In genomic region chr1:150320667-150320978, GRCh38 we compare ENCODE assay signal across 8 cellular contexts. TPM values are rescaled to one million over a fixed set of nuclear protein-coding genes. Genes with fewer than 3 reads are reported as not detected.
A peak's percentile ranks its signal among the peaks of the same experiment; 100 is the strongest.
DNase-seq lines count a peak whose midpoint lies in the region; ATAC-seq, FAIRE-seq and TF ChIP-seq lines count a peak whose summit lies in the region.

No MANE protein-coding gene starts in this region.

- intact Hi-C loops in HepG2 (cut with micrococcal nuclease; ENCODE audit: unreplicated experiment) = loop anchor here (10.0 kb wide), 1 partner anchor 84 kb away; no protein-coding TSS in a partner anchor
- intact Hi-C loops in testis (cut with DNase I; ENCODE audit: low total_unique reads) = no loop called here

- no peak for FAIRE-seq in HepG2 (lab: Jason Lieb, UNC)

- no peak overlapping the region for H2AFZ ChIP-seq in HepG2 (ENCODE audit: low read length)

- BruUV-seq in HepG2 (replicated peaks; lab: Mats Ljungman, UMichigan) = no TSS peak

- peaks cover 22% of the 10 kb centered on the region for H3K36me3 Mint-ChIP-seq in activated CD4-positive, alpha-beta T cell treated with anti-CD3 and anti-CD28 coated beads, Interleukin-2, amount 10 ng/mL, durations not matched to agents 7 days and 5 days (ENCODE audit: low read depth)
- H3K36me3 Mint-ChIP-seq in activated naive CD8-positive, alpha-beta T cell treated with anti-CD3 and anti-CD28 coated beads for 36 hours = peaks cover 13% of the 10 kb centered on the region

- no peak for DNase-seq in activated CD4-positive, alpha-beta T cell treated with anti-CD3 and anti-CD28 coated beads, Interleukin-2, amount 10 ng/mL, durations not matched to agents 7 days and 5 days
- no peak for DNase-seq in activated CD4-positive, alpha-beta T cell treated with anti-CD3 and anti-CD28 coated beads for 48 hours
- DNase-seq in activated naive CD8-positive, alpha-beta T cell treated with anti-CD3 and anti-CD28 coated beads for 36 hours = no peak
- no peak for DNase-seq in HepG2 (ENCODE audit: low spot score)
- no peak for DNase-seq in testis
- no peak for DNase-seq in medulla oblongata (ENCODE audit: extremely low spot score)
- no peak for DNase-seq in GM10248 (ENCODE audit: extremely low spot score)
- DNase-seq in stimulated activated CD4-positive, alpha-beta T cell treated with anti-CD3 and anti-CD28 coated beads, Interleukin-15, amount 100 ng/mL, for 24 hours = no peak

- H3K27me3 ChIP-seq in HepG2 (ENCODE audit: control insufficient read depth in 1 of 2, insufficient read depth in 2 of 2, low read length in 2 of 2) (no peaks in the 10 kb centered on the region; a peak in 1 of 5 replicates), testis (no peaks in the 10 kb centered on the region)

- TF ChIP-seq RAD21 in HepG2 (CRISPR knock-in tag; IDR thresholded peaks at IDR 0.05) = no peak

- CTCF ChIA-PET in activated CD4-positive, alpha-beta T cell treated with anti-CD3 and anti-CD28 coated beads, Interleukin-2, amount 10 ng/mL, durations not matched to agents 7 days and 5 days (lab: Charles Lee) = interaction anchor here (0.5 to 1.7 kb wide), 3 partner anchors 25 to 790 kb away, joined by 3 to 4 read pairs (median 4); no protein-coding TSS in a partner anchor
- CTCF ChIA-PET in HepG2 (lab: Yijun Ruan, JAX; ENCODE audit: low intra/inter-chr PET ratio, low total read pairs) = no interaction called here
- CTCF ChIA-PET in GM10248 (lab: Yijun Ruan, JAX) = no interaction called here

- H3K9ac ChIP-seq in HepG2 (ENCODE audit: insufficient read depth, low read depth, low read length) = peak overlapping the region; percentile 93

- ATAC-seq in HepG2 = no peak

- no peaks in the 10 kb centered on the region for H3K9me3 Mint-ChIP-seq in activated CD4-positive, alpha-beta T cell treated with anti-CD3 and anti-CD28 coated beads, Interleukin-2, amount 10 ng/mL, durations not matched to agents 7 days and 5 days
- H3K9me3 Mint-ChIP-seq in activated naive CD8-positive, alpha-beta T cell treated with anti-CD3 and anti-CD28 coated beads for 36 hours = no peaks in the 10 kb centered on the region

- TF ChIP-seq POLR2A in HepG2 (IDR thresholded peaks at IDR 0.05; ENCODE audit: insufficient read depth in 1 of 2, low read depth in 2 of 2, low read length in 2 of 2) = no peak
- no peak for TF ChIP-seq POLR2A in testis (IDR thresholded peaks at IDR 0.05)

- peaks cover 32% of the 10 kb centered on the region for H3K79me2 ChIP-seq in HepG2 (ENCODE audit: insufficient read depth, low read length)

- WGBS in HepG2 (ENCODE audit: low lambda C conversion rate) = 89% methylated on average over 8 of the region's 8 CpGs
- WGBS in testis, 2 donors = 46 to 70% methylated on average over 8 of the region's 8 CpGs

- peaks cover 7 to 10% of the 10 kb centered on the region in 2 experiments; a peak in 4 of 5 replicates for H3K36me3 ChIP-seq in HepG2 (replicated peaks in 1 of 2; ENCODE audit: control insufficient read depth in 1 of 2, insufficient read depth in 2 of 2, low read length in 2 of 2)
- H3K36me3 ChIP-seq in testis (ENCODE audit: low read depth, missing control alignments) = no peaks in the 10 kb centered on the region

- POLR2A ChIA-PET in activated CD4-positive, alpha-beta T cell treated with anti-CD3 and anti-CD28 coated beads, Interleukin-2, amount 10 ng/mL, durations not matched to agents 7 days and 5 days (lab: Charles Lee) = no interaction called here
- POLR2A ChIA-PET in HepG2 (lab: Yijun Ruan, JAX) = interaction anchor here (1.0 to 3.0 kb wide), 6 partner anchors 8 to 64 kb away, joined by 3 to 25 read pairs (median 9); partner anchors contain the start of genes APH1A, CA14 and RPRD2
- POLR2A ChIA-PET in GM10248 (lab: Yijun Ruan, JAX) = no interaction called here

- H3K27me3 Mint-ChIP-seq in activated CD4-positive, alpha-beta T cell treated with anti-CD3 and anti-CD28 coated beads, Interleukin-2, amount 10 ng/mL, durations not matched to agents 7 days and 5 days = no peaks in the 10 kb centered on the region
- no peaks in the 10 kb centered on the region for H3K27me3 Mint-ChIP-seq in activated naive CD8-positive, alpha-beta T cell treated with anti-CD3 and anti-CD28 coated beads for 36 hours

- peak overlapping the region; percentile 96 for H3K27ac Mint-ChIP-seq in activated CD4-positive, alpha-beta T cell treated with anti-CD3 and anti-CD28 coated beads, Interleukin-2, amount 10 ng/mL, durations not matched to agents 7 days and 5 days
- H3K27ac Mint-ChIP-seq in activated naive CD8-positive, alpha-beta T cell treated with anti-CD3 and anti-CD28 coated beads for 36 hours = peak overlapping the region; percentile 100

- no peaks in the 10 kb centered on the region for H3K9me3 ChIP-seq in HepG2 (ENCODE audit: low read length)
- H3K9me3 ChIP-seq in testis = no peaks in the 10 kb centered on the region

- no peak for TF ChIP-seq CTCF in HepG2 (CRISPR knock-in tag; IDR thresholded peaks at IDR 0.05)
- no peak for TF ChIP-seq CTCF in testis (IDR thresholded peaks at IDR 0.05)
- TF ChIP-seq CTCF in GM10248 (IDR thresholded peaks at IDR 0.05; ENCODE audit: control extremely low read depth, extremely low read depth, low read depth, missing control alignments) = no peak

- peaks cover 28% of the 10 kb centered on the region for H3K4me1 Mint-ChIP-seq in activated CD4-positive, alpha-beta T cell treated with anti-CD3 and anti-CD28 coated beads, Interleukin-2, amount 10 ng/mL, durations not matched to agents 7 days and 5 days
- peaks cover 25% of the 10 kb centered on the region for H3K4me1 Mint-ChIP-seq in activated naive CD8-positive, alpha-beta T cell treated with anti-CD3 and anti-CD28 coated beads for 36 hours

- H3K27ac ChIP-seq in HepG2 (ENCODE audit: extremely low read length, insufficient read depth, low read length) (peak overlapping the region; percentile 84), testis (peak overlapping the region; percentile 80 to 91)

- TF ChIP-seq EP300 in HepG2 (IDR thresholded peaks at IDR 0.05; ENCODE audit: low read depth in 2 of 2, low read length in 2 of 2) (no peak), HepG2 (CRISPR knock-in tag; IDR thresholded peaks at IDR 0.05; ENCODE audit: borderline replicate concordance) (no peak)

- no peaks in the 10 kb centered on the region for H4K20me1 ChIP-seq in HepG2 (ENCODE audit: insufficient read depth, low read length)

- peaks cover 20% of the 10 kb centered on the region for H3K4me1 ChIP-seq in HepG2 (ENCODE audit: insufficient read depth, low read length)
- peaks cover 7% of the 10 kb centered on the region for H3K4me1 ChIP-seq in testis

- peak overlapping the region; percentile 61 for H3K4me2 ChIP-seq in HepG2 (ENCODE audit: low read depth, low read length)

- in situ Hi-C loops in HepG2 (cut with HindIII; ENCODE audit: extremely low pct_ligation_motif_present, low pct_unique_long_range_greater_than_20kb) = no loop called here

- H3K4me3 ChIP-seq in HepG2 (replicated peaks in 1 of 3; ENCODE audit: insufficient read depth in 1 of 3, low read depth in 2 of 3, low read length in 3 of 3) (peak overlapping the region; percentile 83 to 92 (median 85); a peak in 4 of 6 replicates), testis (peak overlapping the region; percentile 95 to 98)

- peak overlapping the region; percentile 96 for H3K4me3 Mint-ChIP-seq in activated CD4-positive, alpha-beta T cell treated with anti-CD3 and anti-CD28 coated beads, Interleukin-2, amount 10 ng/mL, durations not matched to agents 7 days and 5 days
- peak overlapping the region; percentile 100 for H3K4me3 Mint-ChIP-seq in activated naive CD8-positive, alpha-beta T cell treated with anti-CD3 and anti-CD28 coated beads for 36 hours

RNA-seq across cellular contexts. Expression of gene PRPF3, which starts 0.7 kb away (rescaled TPM):
- total RNA-seq in activated CD4-positive, alpha-beta T cell treated with anti-CD3 and anti-CD28 coated beads, Interleukin-2, amount 10 ng/mL, durations not matched to agents 7 days and 5 days = 10 to 100 TPM; 83.2 to 87.7 TPM
- 10 to 100 TPM; 67.8 to 71.5 TPM for total RNA-seq in activated naive CD8-positive, alpha-beta T cell treated with anti-CD3 and anti-CD28 coated beads for 36 hours
- total RNA-seq in HepG2 (2016; rRNA removed; fragmentation: Illumina TruSeq; extraction: Trizol) = 34.2 and 45.9 TPM in 2 replicates
- 11.3 and 14.3 TPM in 2 replicates for total RNA-seq in HepG2 (2016; cell fraction: cytosol; rRNA removed; fragmentation: Illumina TruSeq; extraction: Trizol; ENCODE audit: low read depth)
- 32.2 and 43.7 TPM in 2 replicates for total RNA-seq in HepG2 (2016; cell fraction: insoluble cytoplasmic fraction; rRNA removed; fragmentation: Illumina TruSeq; extraction: Trizol)
- total RNA-seq in HepG2 (2016; cell fraction: membrane; rRNA removed; fragmentation: Illumina TruSeq; extraction: Trizol) = 18.1 and 19.5 TPM in 2 replicates
- total RNA-seq in HepG2 (2016; cell fraction: nucleus; rRNA removed; fragmentation: Illumina TruSeq; extraction: Trizol) = 55.9 and 61.0 TPM in 2 replicates
- polyA plus RNA-seq in HepG2 (2011; rRNA removed) = 20.1 and 23.0 TPM in 2 replicates
- polyA plus RNA-seq in HepG2 (2011; cell fraction: cytosol; rRNA removed) = 8.6 and 10.4 TPM in 2 replicates
- 46.3 and 59.7 TPM in 2 replicates for polyA plus RNA-seq in HepG2 (2011; cell fraction: nucleus; rRNA removed)
- polyA plus RNA-seq in HepG2 (2012) = 24.5 and 33.4 TPM in 2 replicates
- 6.5 TPM in 2 replicates for polyA plus RNA-seq in HepG2 (2016; cell fraction: cytosol; fragmentation: Illumina TruSeq; extraction: Trizol; ENCODE audit: low read depth)
- polyA plus RNA-seq in HepG2 (2016; cell fraction: insoluble cytoplasmic fraction; fragmentation: Illumina TruSeq; extraction: Trizol; ENCODE audit: low read depth) = 27.7 and 29.0 TPM in 2 replicates
- 8.1 and 8.9 TPM in 2 replicates for polyA plus RNA-seq in HepG2 (2016; cell fraction: membrane; fragmentation: Illumina TruSeq; extraction: Trizol; ENCODE audit: low read depth)
- 89.8 and 101 TPM in 2 replicates for polyA plus RNA-seq in HepG2 (2016; cell fraction: nucleus; fragmentation: Illumina TruSeq; extraction: Trizol; ENCODE audit: insufficient read depth, low read depth)
- 19.2 and 49.0 TPM in 2 replicates for polyA minus RNA-seq in HepG2 (2011; rRNA and poly(A)+ RNA removed; ENCODE audit: low replicate concordance)
- polyA minus RNA-seq in HepG2 (2011; cell fraction: cytosol; rRNA and poly(A)+ RNA removed) = 8.1 and 9.0 TPM in 2 replicates
- 58.8 and 75.6 TPM in 2 replicates for polyA minus RNA-seq in HepG2 (2011; cell fraction: nucleus; rRNA and poly(A)+ RNA removed)
- 100 to 1,000 TPM in 1 of 2 donors, 10 to 100 TPM in 1; 77.9 to 101 TPM for total RNA-seq in testis
- 59.2 TPM for polyA plus RNA-seq in testis (ENCODE audit: insufficient read depth, low read depth, low replicate concordance)

RNA-seq across cellular contexts. Expression of gene MRPS21, which starts 27.0 kb away (rescaled TPM):
- 10 to 100 TPM; 69.6 to 72.9 TPM for total RNA-seq in activated CD4-positive, alpha-beta T cell treated with anti-CD3 and anti-CD28 coated beads, Interleukin-2, amount 10 ng/mL, durations not matched to agents 7 days and 5 days
- 10 to 100 TPM; 93.0 to 93.4 TPM for total RNA-seq in activated naive CD8-positive, alpha-beta T cell treated with anti-CD3 and anti-CD28 coated beads for 36 hours
- 64.2 and 77.5 TPM in 2 replicates for total RNA-seq in HepG2 (2016; rRNA removed; fragmentation: Illumina TruSeq; extraction: Trizol)
- 40.5 and 42.6 TPM in 2 replicates for total RNA-seq in HepG2 (2016; cell fraction: cytosol; rRNA removed; fragmentation: Illumina TruSeq; extraction: Trizol; ENCODE audit: low read depth)
- 62.6 and 85.6 TPM in 2 replicates for total RNA-seq in HepG2 (2016; cell fraction: insoluble cytoplasmic fraction; rRNA removed; fragmentation: Illumina TruSeq; extraction: Trizol)
- 30.6 and 38.4 TPM in 2 replicates for total RNA-seq in HepG2 (2016; cell fraction: membrane; rRNA removed; fragmentation: Illumina TruSeq; extraction: Trizol)
- 36.8 and 44.4 TPM in 2 replicates for total RNA-seq in HepG2 (2016; cell fraction: nucleus; rRNA removed; fragmentation: Illumina TruSeq; extraction: Trizol)
- polyA plus RNA-seq in HepG2 (2011; rRNA removed) = 51.6 and 59.4 TPM in 2 replicates
- 36.0 and 48.0 TPM in 2 replicates for polyA plus RNA-seq in HepG2 (2011; cell fraction: cytosol; rRNA removed)
- polyA plus RNA-seq in HepG2 (2011; cell fraction: nucleus; rRNA removed) = 69.3 and 69.6 TPM in 2 replicates
- polyA plus RNA-seq in HepG2 (2012) = 32.8 and 49.3 TPM in 2 replicates
- 35.9 and 42.1 TPM in 2 replicates for polyA plus RNA-seq in HepG2 (2016; cell fraction: cytosol; fragmentation: Illumina TruSeq; extraction: Trizol; ENCODE audit: low read depth)
- polyA plus RNA-seq in HepG2 (2016; cell fraction: insoluble cytoplasmic fraction; fragmentation: Illumina TruSeq; extraction: Trizol; ENCODE audit: low read depth) = 91.5 and 106 TPM in 2 replicates
- 33.5 and 39.5 TPM in 2 replicates for polyA plus RNA-seq in HepG2 (2016; cell fraction: membrane; fragmentation: Illumina TruSeq; extraction: Trizol; ENCODE audit: low read depth)
- 72.6 and 80.6 TPM in 2 replicates for polyA plus RNA-seq in HepG2 (2016; cell fraction: nucleus; fragmentation: Illumina TruSeq; extraction: Trizol; ENCODE audit: insufficient read depth, low read depth)
- polyA minus RNA-seq in HepG2 (2011; rRNA and poly(A)+ RNA removed; ENCODE audit: low replicate concordance) = 18.9 and 44.4 TPM in 2 replicates
- 11.5 and 13.8 TPM in 2 replicates for polyA minus RNA-seq in HepG2 (2011; cell fraction: cytosol; rRNA and poly(A)+ RNA removed)
- polyA minus RNA-seq in HepG2 (2011; cell fraction: nucleus; rRNA and poly(A)+ RNA removed) = 17.5 and 22.9 TPM in 2 replicates
- 10 to 100 TPM; 43.5 to 45.8 TPM for total RNA-seq in testis
- 72.2 TPM for polyA plus RNA-seq in testis (ENCODE audit: insufficient read depth, low read depth, low replicate concordance)

RNA-seq across cellular contexts. Expression of gene CIART, which starts 38.3 kb away (rescaled TPM):
- 1 to 10 TPM; 1.7 to 2.1 TPM for total RNA-seq in activated CD4-positive, alpha-beta T cell treated with anti-CD3 and anti-CD28 coated beads, Interleukin-2, amount 10 ng/mL, durations not matched to agents 7 days and 5 days
- total RNA-seq in activated naive CD8-positive, alpha-beta T cell treated with anti-CD3 and anti-CD28 coated beads for 36 hours = 1 to 10 TPM; 4.9 to 5.2 TPM
- not detected in 2 replicates for total RNA-seq in HepG2 (2016; rRNA removed; fragmentation: Illumina TruSeq; extraction: Trizol)
- not detected in 2 replicates for total RNA-seq in HepG2 (2016; cell fraction: cytosol; rRNA removed; fragmentation: Illumina TruSeq; extraction: Trizol; ENCODE audit: low read depth)
- total RNA-seq in HepG2 (2016; cell fraction: insoluble cytoplasmic fraction; rRNA removed; fragmentation: Illumina TruSeq; extraction: Trizol) = 0.09 TPM in 1 of 2 replicates, not detected in the other
- not detected in 2 replicates for total RNA-seq in HepG2 (2016; cell fraction: membrane; rRNA removed; fragmentation: Illumina TruSeq; extraction: Trizol)
- not detected in 2 replicates for total RNA-seq in HepG2 (2016; cell fraction: nucleus; rRNA removed; fragmentation: Illumina TruSeq; extraction: Trizol)
- 0.48 and 0.58 TPM in 2 replicates for polyA plus RNA-seq in HepG2 (2011; rRNA removed)
- polyA plus RNA-seq in HepG2 (2011; cell fraction: cytosol; rRNA removed) = 0.12 and 0.26 TPM in 2 replicates
- 1.6 and 2.1 TPM in 2 replicates for polyA plus RNA-seq in HepG2 (2011; cell fraction: nucleus; rRNA removed)
- 0.39 and 0.40 TPM in 2 replicates for polyA plus RNA-seq in HepG2 (2012)
- polyA plus RNA-seq in HepG2 (2016; cell fraction: cytosol; fragmentation: Illumina TruSeq; extraction: Trizol; ENCODE audit: low read depth) = not detected in 2 replicates
- polyA plus RNA-seq in HepG2 (2016; cell fraction: insoluble cytoplasmic fraction; fragmentation: Illumina TruSeq; extraction: Trizol; ENCODE audit: low read depth) = not detected in 2 replicates
- not detected in 2 replicates for polyA plus RNA-seq in HepG2 (2016; cell fraction: membrane; fragmentation: Illumina TruSeq; extraction: Trizol; ENCODE audit: low read depth)
- polyA plus RNA-seq in HepG2 (2016; cell fraction: nucleus; fragmentation: Illumina TruSeq; extraction: Trizol; ENCODE audit: insufficient read depth, low read depth) = 0.86 and 1.5 TPM in 2 replicates
- 1.0 TPM in 2 replicates for polyA minus RNA-seq in HepG2 (2011; rRNA and poly(A)+ RNA removed; ENCODE audit: low replicate concordance)
- polyA minus RNA-seq in HepG2 (2011; cell fraction: cytosol; rRNA and poly(A)+ RNA removed) = not detected in 2 replicates
- not detected in 2 replicates for polyA minus RNA-seq in HepG2 (2011; cell fraction: nucleus; rRNA and poly(A)+ RNA removed)
- 10 to 100 TPM; 10.3 to 10.6 TPM for total RNA-seq in testis
- 11.8 TPM for polyA plus RNA-seq in testis (ENCODE audit: insufficient read depth, low read depth, low replicate concordance)

RNA-seq across cellular contexts. Expression of gene RPRD2, which starts 43.3 kb away (rescaled TPM):
- total RNA-seq in activated CD4-positive, alpha-beta T cell treated with anti-CD3 and anti-CD28 coated beads, Interleukin-2, amount 10 ng/mL, durations not matched to agents 7 days and 5 days = 10 to 100 TPM; 36.4 to 43.6 TPM
- 10 to 100 TPM; 21.7 to 22.8 TPM for total RNA-seq in activated naive CD8-positive, alpha-beta T cell treated with anti-CD3 and anti-CD28 coated beads for 36 hours
- total RNA-seq in HepG2 (2016; rRNA removed; fragmentation: Illumina TruSeq; extraction: Trizol) = 8.0 and 12.2 TPM in 2 replicates
- 4.7 and 5.9 TPM in 2 replicates for total RNA-seq in HepG2 (2016; cell fraction: cytosol; rRNA removed; fragmentation: Illumina TruSeq; extraction: Trizol; ENCODE audit: low read depth)
- total RNA-seq in HepG2 (2016; cell fraction: insoluble cytoplasmic fraction; rRNA removed; fragmentation: Illumina TruSeq; extraction: Trizol) = 7.4 and 10.7 TPM in 2 replicates
- 5.9 and 6.6 TPM in 2 replicates for total RNA-seq in HepG2 (2016; cell fraction: membrane; rRNA removed; fragmentation: Illumina TruSeq; extraction: Trizol)
- total RNA-seq in HepG2 (2016; cell fraction: nucleus; rRNA removed; fragmentation: Illumina TruSeq; extraction: Trizol) = 14.7 and 15.3 TPM in 2 replicates
- 8.8 and 8.9 TPM in 2 replicates for polyA plus RNA-seq in HepG2 (2011; rRNA removed)
- polyA plus RNA-seq in HepG2 (2011; cell fraction: cytosol; rRNA removed) = 4.3 and 5.0 TPM in 2 replicates
- 8.2 and 8.6 TPM in 2 replicates for polyA plus RNA-seq in HepG2 (2011; cell fraction: nucleus; rRNA removed)
- 8.0 and 10.3 TPM in 2 replicates for polyA plus RNA-seq in HepG2 (2012)
- 0.62 and 0.84 TPM in 2 replicates for polyA plus RNA-seq in HepG2 (2016; cell fraction: cytosol; fragmentation: Illumina TruSeq; extraction: Trizol; ENCODE audit: low read depth)
- polyA plus RNA-seq in HepG2 (2016; cell fraction: insoluble cytoplasmic fraction; fragmentation: Illumina TruSeq; extraction: Trizol; ENCODE audit: low read depth) = 12.1 and 15.1 TPM in 2 replicates
- polyA plus RNA-seq in HepG2 (2016; cell fraction: membrane; fragmentation: Illumina TruSeq; extraction: Trizol; ENCODE audit: low read depth) = 2.4 and 3.2 TPM in 2 replicates
- polyA plus RNA-seq in HepG2 (2016; cell fraction: nucleus; fragmentation: Illumina TruSeq; extraction: Trizol; ENCODE audit: insufficient read depth, low read depth) = 11.6 and 13.0 TPM in 2 replicates
- polyA minus RNA-seq in HepG2 (2011; rRNA and poly(A)+ RNA removed; ENCODE audit: low replicate concordance) = 10.8 and 24.5 TPM in 2 replicates
- polyA minus RNA-seq in HepG2 (2011; cell fraction: cytosol; rRNA and poly(A)+ RNA removed) = 8.4 and 10.9 TPM in 2 replicates
- polyA minus RNA-seq in HepG2 (2011; cell fraction: nucleus; rRNA and poly(A)+ RNA removed) = 25.5 and 29.1 TPM in 2 replicates
- total RNA-seq in testis = 10 to 100 TPM; 32.1 to 36.3 TPM
- 38.9 TPM for polyA plus RNA-seq in testis (ENCODE audit: insufficient read depth, low read depth, low replicate concordance)

RNA-seq across cellular contexts. Expression of gene C1orf54, which starts 48.0 kb away (rescaled TPM):
- 1 to 10 TPM; 2.4 to 3.5 TPM for total RNA-seq in activated CD4-positive, alpha-beta T cell treated with anti-CD3 and anti-CD28 coated beads, Interleukin-2, amount 10 ng/mL, durations not matched to agents 7 days and 5 days
- under 1 TPM; 0.48 to 0.78 TPM for total RNA-seq in activated naive CD8-positive, alpha-beta T cell treated with anti-CD3 and anti-CD28 coated beads for 36 hours
- total RNA-seq in HepG2 (2016; rRNA removed; fragmentation: Illumina TruSeq; extraction: Trizol) (0.28 and 0.35 TPM in 2 replicates), testis (1 to 10 TPM; 2.9 to 7.0 TPM)
- 0.71 TPM in 1 of 2 replicates, not detected in the other for total RNA-seq in HepG2 (2016; cell fraction: cytosol; rRNA removed; fragmentation: Illumina TruSeq; extraction: Trizol; ENCODE audit: low read depth)
- total RNA-seq in HepG2 (2016; cell fraction: insoluble cytoplasmic fraction; rRNA removed; fragmentation: Illumina TruSeq; extraction: Trizol) = 0.26 TPM in 1 of 2 replicates, not detected in the other
- 0.53 and 0.86 TPM in 2 replicates for total RNA-seq in HepG2 (2016; cell fraction: membrane; rRNA removed; fragmentation: Illumina TruSeq; extraction: Trizol)
- total RNA-seq in HepG2 (2016; cell fraction: nucleus; rRNA removed; fragmentation: Illumina TruSeq; extraction: Trizol) = 0.53 TPM in 1 of 2 replicates, not detected in the other
- polyA plus RNA-seq in HepG2 (2011; rRNA removed) (0.27 and 0.44 TPM in 2 replicates), testis (ENCODE audit: insufficient read depth, low read depth, low replicate concordance) (23.7 TPM)
- 0.09 and 0.18 TPM in 2 replicates for polyA plus RNA-seq in HepG2 (2011; cell fraction: cytosol; rRNA removed)
- 1.00 and 1.1 TPM in 2 replicates for polyA plus RNA-seq in HepG2 (2011; cell fraction: nucleus; rRNA removed)
- 0.60 and 0.94 TPM in 2 replicates for polyA plus RNA-seq in HepG2 (2012)
- not detected in 2 replicates for polyA plus RNA-seq in HepG2 (2016; cell fraction: cytosol; fragmentation: Illumina TruSeq; extraction: Trizol; ENCODE audit: low read depth)
- not detected in 2 replicates for polyA plus RNA-seq in HepG2 (2016; cell fraction: insoluble cytoplasmic fraction; fragmentation: Illumina TruSeq; extraction: Trizol; ENCODE audit: low read depth)
- polyA plus RNA-seq in HepG2 (2016; cell fraction: membrane; fragmentation: Illumina TruSeq; extraction: Trizol; ENCODE audit: low read depth) = 0.60 TPM in 1 of 2 replicates, not detected in the other
- 1.0 and 1.3 TPM in 2 replicates for polyA plus RNA-seq in HepG2 (2016; cell fraction: nucleus; fragmentation: Illumina TruSeq; extraction: Trizol; ENCODE audit: insufficient read depth, low read depth)
- 0.30 TPM in 1 of 2 replicates, not detected in the other for polyA minus RNA-seq in HepG2 (2011; rRNA and poly(A)+ RNA removed; ENCODE audit: low replicate concordance)
- not detected in 2 replicates for polyA minus RNA-seq in HepG2 (2011; cell fraction: cytosol; rRNA and poly(A)+ RNA removed)
- 0.39 TPM in 1 of 2 replicates, not detected in the other for polyA minus RNA-seq in HepG2 (2011; cell fraction: nucleus; rRNA and poly(A)+ RNA removed)
